33 cellular contexts compared by ENCODE assay signal in genomic region chr19:39074942-39075341, GRCh38. TPM values are rescaled to one million over a fixed set of nuclear protein-coding genes. Genes with fewer than 3 reads are reported as not detected.
"Had no signal": no experiment of that assay in that cellular context is flagged by ENCODE, and none has a peak within 500 bp of the region (broad histone marks: within the 10 kb centered on the region; RNA-seq: fewer than 3 reads in every experiment).

No MANE protein-coding gene starts in this region.

- H3K27me3 ChIP-seq: adrenal gland, body of pancreas, colonic mucosa, hepatocyte, upper lobe of left lung, vagina had no signal

- H3K36me3 Mint-ChIP-seq: activated naive CD8-positive, alpha-beta T cell treated with anti-CD3 and anti-CD28 coated beads for 36 hours had no signal

- H3K9me3 ChIP-seq: adrenal gland, body of pancreas, colonic mucosa, gastrocnemius medialis, pancreas, prostate gland, upper lobe of left lung, vagina had no signal

- H3K27me3 Mint-ChIP-seq: activated naive CD8-positive, alpha-beta T cell treated with anti-CD3 and anti-CD28 coated beads for 36 hours; stimulated activated naive CD8-positive, alpha-beta T cell treated with anti-CD3 and anti-CD28 coated beads, Interleukin-15, Interleukin-2, amounts not matched to agents 100 ng/mL and 50 ng/mL, for 24 hours had no signal

- H3K4me2 ChIP-seq: hepatocyte had no signal

- DNase-seq: activated B cell treated with CpG ODN at 0.5 μM for 24 hours; activated CD4-positive, alpha-beta T cell treated with anti-CD3 and anti-CD28 coated beads, Interleukin-2, amount 50 U/mL, for 1 hour; activated effector memory CD4-positive, alpha-beta T cell treated with anti-CD3 and anti-CD28 coated beads, Interleukin-2, amount 50 U/mL, for 16 hours; activated naive CD4-positive, alpha-beta T cell treated with anti-CD3 and anti-CD28 coated beads for 36 hours; activated naive CD8-positive, alpha-beta T cell treated with anti-CD3 and anti-CD28 coated beads for 36 hours; adrenal gland; aorta; body of pancreas; cerebellar nuclear complex; colonic mucosa; effector CD8-positive, alpha-beta T cell; erythroblast; gastrocnemius medialis; left cardiac atrium; left ventricle myocardium superior; pancreas; retina; stimulated activated CD4-positive, alpha-beta T cell treated with anti-CD3 and anti-CD28 coated beads, Interleukin-12 subunit alpha, Interleukin-12 subunit beta, amount 100 ng/mL, for 4 hours; stimulated activated CD4-positive, alpha-beta T cell treated with anti-CD3 and anti-CD28 coated beads, Interleukin-4, amount 100 ng/mL, for 1 hour; upper lobe of left lung had no signal

- H3K36me3 ChIP-seq: adrenal gland, colonic mucosa, gastrocnemius medialis, pancreas, prostate gland, upper lobe of left lung, vagina had no signal

- FAIRE-seq: endometrium, keratinocyte, pancreas had no signal

- H3K27ac Mint-ChIP-seq: activated B cell treated with CpG ODN at 0.5 μM for 24 hours; activated naive CD4-positive, alpha-beta T cell treated with anti-CD3 and anti-CD28 coated beads for 36 hours; activated naive CD8-positive, alpha-beta T cell treated with anti-CD3 and anti-CD28 coated beads for 36 hours; stimulated activated naive CD8-positive, alpha-beta T cell treated with anti-CD3 and anti-CD28 coated beads, Interleukin-15, Interleukin-2, amounts not matched to agents 100 ng/mL and 50 ng/mL, for 24 hours; T-helper 2 cell treated with Interferon-gamma antibody and Interleukin-4, amounts not matched to agents 5 μg/mL and 100 μg/mL, for 36 hours had no signal

- H3K4me3 ChIP-seq: adrenal gland, body of pancreas, colonic mucosa, gastrocnemius medialis, hepatocyte, pancreas, prostate gland, skin epidermis, upper lobe of left lung, vagina had no signal

- ATAC-seq: body of pancreas, gastrocnemius medialis, left cardiac atrium, left ventricle myocardium superior, pancreas, sciatic nerve had no signal

- H3K27ac ChIP-seq: adrenal gland, body of pancreas, colonic mucosa, gastrocnemius medialis, hepatocyte, pancreas, prostate gland, upper lobe of left lung, vagina had no signal

- H3K4me1 ChIP-seq: adrenal gland, body of pancreas, colonic mucosa, gastrocnemius medialis, pancreas, prostate gland, upper lobe of left lung, vagina had no signal

- H3K9me3 Mint-ChIP-seq: activated B cell treated with CpG ODN at 0.5 μM for 24 hours; activated naive CD4-positive, alpha-beta T cell treated with anti-CD3 and anti-CD28 coated beads for 36 hours; activated naive CD8-positive, alpha-beta T cell treated with anti-CD3 and anti-CD28 coated beads for 36 hours; stimulated activated naive CD8-positive, alpha-beta T cell treated with anti-CD3 and anti-CD28 coated beads, Interleukin-15, Interleukin-2, amounts not matched to agents 100 ng/mL and 50 ng/mL, for 24 hours; T-helper 2 cell treated with Interferon-gamma antibody and Interleukin-4, amounts not matched to agents 5 μg/mL and 100 μg/mL, for 36 hours had no signal

- H3K4me3 Mint-ChIP-seq: activated B cell treated with CpG ODN at 0.5 μM for 24 hours; activated naive CD4-positive, alpha-beta T cell treated with anti-CD3 and anti-CD28 coated beads for 36 hours; activated naive CD8-positive, alpha-beta T cell treated with anti-CD3 and anti-CD28 coated beads for 36 hours; stimulated activated naive CD8-positive, alpha-beta T cell treated with anti-CD3 and anti-CD28 coated beads, Interleukin-15, Interleukin-2, amounts not matched to agents 100 ng/mL and 50 ng/mL, for 24 hours; T-helper 2 cell treated with Interferon-gamma antibody and Interleukin-4, amounts not matched to agents 5 μg/mL and 100 μg/mL, for 36 hours had no signal

RNA-seq across cellular contexts. Expression of gene ACP7, which starts 9.2 kb away (rescaled TPM):
- total RNA-seq: activated B cell treated with CpG ODN at 0.5 μM for 24 hours; activated naive CD4-positive, alpha-beta T cell treated with anti-CD3 and anti-CD28 coated beads for 36 hours; activated naive CD8-positive, alpha-beta T cell treated with anti-CD3 and anti-CD28 coated beads for 36 hours; adrenal gland; aorta; body of pancreas; colonic mucosa; dermis microvascular lymphatic vessel endothelial cell; gastrocnemius medialis; left cardiac atrium; left ventricle myocardium superior; lung microvascular endothelial cell; subcutaneous adipose tissue; upper lobe of left lung; vagina had no signal
- polyA plus RNA-seq: adrenal gland, aorta, neural cell had no signal
